In the genomic region with DNA sequence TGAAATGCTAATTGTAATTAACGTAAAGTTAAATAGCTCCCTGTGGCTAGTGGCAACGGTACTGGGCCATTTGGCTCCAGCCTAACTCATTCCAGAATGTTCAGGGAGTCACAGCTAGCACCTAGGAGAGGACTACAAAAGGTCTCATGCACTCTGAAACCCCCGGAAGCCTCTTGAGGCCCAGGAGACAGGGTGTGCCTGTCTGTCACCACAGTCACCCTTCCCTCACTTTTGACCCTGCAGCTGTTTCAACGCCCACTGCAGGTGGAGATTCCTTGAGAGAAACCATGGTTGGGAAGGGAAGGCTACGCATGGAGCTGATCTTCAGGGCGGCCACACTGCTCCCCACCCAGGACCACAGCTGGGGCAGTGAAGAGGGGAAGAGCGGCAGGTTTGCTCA, we compare ENCODE assay signal across 1 cellular context.
TF ChIP-seq lines count a peak whose summit lies in the region.

No MANE protein-coding gene starts in this region.

TF ChIP-seq in liver, 16 proteins besides CTCF, POLR2A, EP300 and RAD21:
- TF ChIP-seq, protein P1, sequence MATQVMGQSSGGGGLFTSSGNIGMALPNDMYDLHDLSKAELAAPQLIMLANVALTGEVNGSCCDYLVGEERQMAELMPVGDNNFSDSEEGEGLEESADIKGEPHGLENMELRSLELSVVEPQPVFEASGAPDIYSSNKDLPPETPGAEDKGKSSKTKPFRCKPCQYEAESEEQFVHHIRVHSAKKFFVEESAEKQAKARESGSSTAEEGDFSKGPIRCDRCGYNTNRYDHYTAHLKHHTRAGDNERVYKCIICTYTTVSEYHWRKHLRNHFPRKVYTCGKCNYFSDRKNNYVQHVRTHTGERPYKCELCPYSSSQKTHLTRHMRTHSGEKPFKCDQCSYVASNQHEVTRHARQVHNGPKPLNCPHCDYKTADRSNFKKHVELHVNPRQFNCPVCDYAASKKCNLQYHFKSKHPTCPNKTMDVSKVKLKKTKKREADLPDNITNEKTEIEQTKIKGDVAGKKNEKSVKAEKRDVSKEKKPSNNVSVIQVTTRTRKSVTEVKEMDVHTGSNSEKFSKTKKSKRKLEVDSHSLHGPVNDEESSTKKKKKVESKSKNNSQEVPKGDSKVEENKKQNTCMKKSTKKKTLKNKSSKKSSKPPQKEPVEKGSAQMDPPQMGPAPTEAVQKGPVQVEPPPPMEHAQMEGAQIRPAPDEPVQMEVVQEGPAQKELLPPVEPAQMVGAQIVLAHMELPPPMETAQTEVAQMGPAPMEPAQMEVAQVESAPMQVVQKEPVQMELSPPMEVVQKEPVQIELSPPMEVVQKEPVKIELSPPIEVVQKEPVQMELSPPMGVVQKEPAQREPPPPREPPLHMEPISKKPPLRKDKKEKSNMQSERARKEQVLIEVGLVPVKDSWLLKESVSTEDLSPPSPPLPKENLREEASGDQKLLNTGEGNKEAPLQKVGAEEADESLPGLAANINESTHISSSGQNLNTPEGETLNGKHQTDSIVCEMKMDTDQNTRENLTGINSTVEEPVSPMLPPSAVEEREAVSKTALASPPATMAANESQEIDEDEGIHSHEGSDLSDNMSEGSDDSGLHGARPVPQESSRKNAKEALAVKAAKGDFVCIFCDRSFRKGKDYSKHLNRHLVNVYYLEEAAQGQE (IDR thresholded peaks at IDR 0.05): no peak
- TF ChIP-seq HNF4G (IDR thresholded peaks at IDR 0.05): no peak
- TF ChIP-seq GABPA (IDR thresholded peaks at IDR 0.05 in 1 of 2, conservative IDR thresholded peaks at IDR 0.05 in 1 of 2): no peak
- TF ChIP-seq RXRA (IDR thresholded peaks at IDR 0.05): no peak
- no peak for TF ChIP-seq FOXA1 (IDR thresholded peaks at IDR 0.05)
- TF ChIP-seq, protein P2, sequence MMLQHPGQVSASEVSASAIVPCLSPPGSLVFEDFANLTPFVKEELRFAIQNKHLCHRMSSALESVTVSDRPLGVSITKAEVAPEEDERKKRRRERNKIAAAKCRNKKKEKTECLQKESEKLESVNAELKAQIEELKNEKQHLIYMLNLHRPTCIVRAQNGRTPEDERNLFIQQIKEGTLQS (IDR thresholded peaks at IDR 0.05): no peak
- TF ChIP-seq SP1 (IDR thresholded peaks at IDR 0.05): no peak
- no peak for TF ChIP-seq ZBTB33 (IDR thresholded peaks at IDR 0.05)
- no peak for TF ChIP-seq TAF1 (conservative IDR thresholded peaks at IDR 0.05)
